Comparison of ENCODE assay signal across 1 cellular context in genomic region chr5:16819522-16820167, GRCh38.
TF ChIP-seq lines count a peak whose summit lies in the region.

No MANE protein-coding gene starts in this region.

TF ChIP-seq in SK-N-SH treated with all-trans-retinoic acid at 6 μM for 48 hours, 23 proteins besides CTCF, POLR2A, EP300 and RAD21 (continued from another document):
- no peak for TF ChIP-seq CSRNP3 (CRISPR knock-in tag; IDR thresholded peaks at IDR 0.05)
- no peak for TF ChIP-seq CREB5 (CRISPR knock-in tag; IDR thresholded peaks at IDR 0.05; ENCODE audit: low read depth)
- TF ChIP-seq ZFP3 (CRISPR knock-in tag; IDR thresholded peaks at IDR 0.05) = no peak
- no peak for TF ChIP-seq TCF4 (CRISPR knock-in tag; IDR thresholded peaks at IDR 0.05; ENCODE audit: borderline replicate concordance)
- TF ChIP-seq TSHZ2 (CRISPR knock-in tag; IDR thresholded peaks at IDR 0.05) = no peak
TF ChIP-seq in SK-N-SH treated with all-trans-retinoic acid at 6 μM for 48 hours: peak in this region for 0.
